In genomic region chr5:169980418-169981053, GRCh38 we compare ENCODE assay signal across 8 cellular contexts. TPM values are rescaled to one million over a fixed set of nuclear protein-coding genes. Genes with fewer than 3 reads are reported as not detected.
DNase-seq lines count a peak whose midpoint lies in the region; ATAC-seq and TF ChIP-seq lines count a peak whose summit lies in the region.

Gene INSYN2B (minus strand): TSS chr5:169980495. CDS start chr5:169883898, 96,597 bp downstream.

- TF ChIP-seq CTCF in MCF 10A (IDR thresholded peaks at IDR 0.05; ENCODE audit: unreplicated experiment) (peak; percentile 78), smooth muscle cell (IDR thresholded peaks at IDR 0.05; ENCODE audit: borderline replicate concordance, insufficient read depth, poor library complexity, severe bottlenecking) (peak; percentile 53)

- no peaks in the 10 kb centered on the region for H4K20me1 ChIP-seq in smooth muscle cell (ENCODE audit: low read depth)

- H3K27me3 ChIP-seq in iPS-20b (ENCODE audit: insufficient read depth, low read length) (peaks cover 29% of the 10 kb centered on the region), smooth muscle cell (ENCODE audit: low read depth) (peaks cover under 1% of the 10 kb centered on the region)

- H3K4me1 Mint-ChIP-seq in activated CD4-positive, alpha-beta memory T cell treated with anti-CD3 and anti-CD28 coated beads for 36 hours (ENCODE audit: low read depth), result no peaks in the 10 kb centered on the region
- H3K4me1 Mint-ChIP-seq in activated CD4-positive, alpha-beta memory T cell treated with anti-CD3 and anti-CD28 coated beads, Interleukin-2, amount 10 ng/mL, durations not matched to agents 7 days and 5 days, result peaks cover 1% of the 10 kb centered on the region
- H3K4me1 Mint-ChIP-seq in MCF 10A (ENCODE audit: insufficient read depth, unreplicated experiment), result peaks cover 24% of the 10 kb centered on the region

- CTCF ChIA-PET in activated CD4-positive, alpha-beta memory T cell treated with anti-CD3 and anti-CD28 coated beads for 36 hours (lab: Charles Lee), result interaction anchor here (0.6 to 1.8 kb wide), 10 partner anchors 9 to 1304 kb away, joined by 3 to 13 read pairs (median 4); no protein-coding TSS in a partner anchor
- CTCF ChIA-PET in activated CD4-positive, alpha-beta memory T cell treated with anti-CD3 and anti-CD28 coated beads, Interleukin-2, amount 10 ng/mL, durations not matched to agents 7 days and 5 days (lab: Charles Lee), result interaction anchor here (0.9 to 1.4 kb wide), 6 partner anchors 9 to 279 kb away, joined by 3 to 5 read pairs (median 3); no protein-coding TSS in a partner anchor
- CTCF ChIA-PET in MCF 10A (lab: Yijun Ruan, JAX), result interaction anchor here (0.6 to 3.0 kb wide), 101 partner anchors 9 to 1306 kb away, joined by 3 to 39 read pairs (median 4); partner anchors contain the start of gene SPDL1

- peak; percentile 42 for DNase-seq in activated CD4-positive, alpha-beta memory T cell treated with anti-CD3 and anti-CD28 coated beads for 36 hours
- DNase-seq in activated CD4-positive, alpha-beta memory T cell treated with anti-CD3 and anti-CD28 coated beads, Interleukin-2, amount 10 ng/mL, durations not matched to agents 7 days and 5 days, result no peak
- DNase-seq in NCI-H82 (lab: John Stamatoyannopoulos, UW) (peak; percentile 81), MCF 10A (ENCODE audit: unreplicated experiment) (peak; percentile 93), smooth muscle cell (lab: John Stamatoyannopoulos, UW; ENCODE audit: unreplicated experiment) (peak; percentile 49)

- no peaks in the 10 kb centered on the region for H3F3A ChIP-seq in smooth muscle cell (ENCODE audit: low read depth)

- H3K4me1 ChIP-seq in iPS-20b (ENCODE audit: insufficient read depth, low read length) (peaks cover 41% of the 10 kb centered on the region), smooth muscle cell (ENCODE audit: low read depth) (peaks cover 28% of the 10 kb centered on the region)

- BruUV-seq in MCF 10A (replicated peaks; lab: Mats Ljungman, UMichigan), result no TSS peak

- intact Hi-C loops in activated CD4-positive, alpha-beta memory T cell treated with anti-CD3 and anti-CD28 coated beads for 36 hours (cut with micrococcal nuclease), result loop anchor here (1.0 to 10.0 kb wide), 2 partner anchors 176 to 277 kb away; no protein-coding TSS in a partner anchor
- intact Hi-C loops in MCF 10A (cut with micrococcal nuclease), result loop anchor here (1.0 to 10.0 kb wide), 7 partner anchors 69 to 1306 kb away; no protein-coding TSS in a partner anchor

- no peaks in the 10 kb centered on the region for H3K9me3 Mint-ChIP-seq in activated CD4-positive, alpha-beta memory T cell treated with anti-CD3 and anti-CD28 coated beads for 36 hours
- no peaks in the 10 kb centered on the region for H3K9me3 Mint-ChIP-seq in activated CD4-positive, alpha-beta memory T cell treated with anti-CD3 and anti-CD28 coated beads, Interleukin-2, amount 10 ng/mL, durations not matched to agents 7 days and 5 days
- H3K9me3 Mint-ChIP-seq in MCF 10A (ENCODE audit: unreplicated experiment), result no peaks in the 10 kb centered on the region

- peak within 1 kb of the TSS; percentile 67 for H3K4me3 ChIP-seq in iPS-20b (ENCODE audit: low read length)
- peak within 1 kb of the TSS; percentile 47 for H3K4me3 ChIP-seq in smooth muscle cell

- POLR2A ChIA-PET in activated CD4-positive, alpha-beta memory T cell treated with anti-CD3 and anti-CD28 coated beads for 36 hours (lab: Charles Lee), result no interaction called here
- POLR2A ChIA-PET in activated CD4-positive, alpha-beta memory T cell treated with anti-CD3 and anti-CD28 coated beads, Interleukin-2, amount 10 ng/mL, durations not matched to agents 7 days and 5 days (lab: Charles Lee), result no interaction called here
- POLR2A ChIA-PET in MCF 10A (lab: Yijun Ruan, JAX), result interaction anchor here (0.6 to 3.2 kb wide), 6 partner anchors 230 to 400 kb away, joined by 3 to 18 read pairs (median 4); partner anchors contain the start of gene SPDL1

- H3K79me2 ChIP-seq in smooth muscle cell (ENCODE audit: low read depth), result no peaks in the 10 kb centered on the region

- H3K9ac ChIP-seq in iPS-20b (ENCODE audit: low read depth, low read length) (peak within 1 kb of the TSS; percentile 38; the same call in 1 of the 2 replicates), smooth muscle cell (ENCODE audit: low read depth) (peak within 1 kb of the TSS; percentile 4)

- ATAC-seq in HG02885 (IDR thresholded peaks at IDR 0.05; ENCODE audit: poor library complexity, unreplicated experiment) (peak; percentile 70), HG02763 (IDR thresholded peaks at IDR 0.05; ENCODE audit: unreplicated experiment) (no peak)

- H3K9me3 ChIP-seq in iPS-20b (ENCODE audit: insufficient read depth, low read depth, low read length) (no peaks in the 10 kb centered on the region), smooth muscle cell (replicated peaks; ENCODE audit: low read depth) (no peaks in the 10 kb centered on the region)

- no peaks in the 10 kb centered on the region for H3K27me3 Mint-ChIP-seq in activated CD4-positive, alpha-beta memory T cell treated with anti-CD3 and anti-CD28 coated beads for 36 hours
- H3K27me3 Mint-ChIP-seq in activated CD4-positive, alpha-beta memory T cell treated with anti-CD3 and anti-CD28 coated beads, Interleukin-2, amount 10 ng/mL, durations not matched to agents 7 days and 5 days, result no peaks in the 10 kb centered on the region
- H3K27me3 Mint-ChIP-seq in MCF 10A (ENCODE audit: insufficient read depth, unreplicated experiment), result no peaks in the 10 kb centered on the region

- no peak within 1 kb of the TSS for H3K27ac Mint-ChIP-seq in activated CD4-positive, alpha-beta memory T cell treated with anti-CD3 and anti-CD28 coated beads for 36 hours
- no peak within 1 kb of the TSS for H3K27ac Mint-ChIP-seq in activated CD4-positive, alpha-beta memory T cell treated with anti-CD3 and anti-CD28 coated beads, Interleukin-2, amount 10 ng/mL, durations not matched to agents 7 days and 5 days
- H3K27ac Mint-ChIP-seq in MCF 10A (ENCODE audit: low read depth, unreplicated experiment), result no peak within 1 kb of the TSS

- no peaks in the 10 kb centered on the region for H3K36me3 ChIP-seq in iPS-20b (ENCODE audit: insufficient read depth, low read depth, low read length)
- no peaks in the 10 kb centered on the region for H3K36me3 ChIP-seq in smooth muscle cell (ENCODE audit: low read depth)

- no peak within 1 kb of the TSS for H3K27ac ChIP-seq in iPS-20b (ENCODE audit: low read length)
- H3K27ac ChIP-seq in smooth muscle cell (ENCODE audit: low read depth), result peak within 1 kb of the TSS; percentile 12

- WGBS in smooth muscle cell (ENCODE audit: low lambda C conversion rate), result 7% methylated on average over 11 of the region's 11 CpGs

- no peak within 1 kb of the TSS for H3K4me3 Mint-ChIP-seq in activated CD4-positive, alpha-beta memory T cell treated with anti-CD3 and anti-CD28 coated beads for 36 hours
- H3K4me3 Mint-ChIP-seq in activated CD4-positive, alpha-beta memory T cell treated with anti-CD3 and anti-CD28 coated beads, Interleukin-2, amount 10 ng/mL, durations not matched to agents 7 days and 5 days, result no peak within 1 kb of the TSS
- peak within 1 kb of the TSS; percentile 69 for H3K4me3 Mint-ChIP-seq in MCF 10A (ENCODE audit: unreplicated experiment)

- H3K4me2 ChIP-seq in smooth muscle cell, result peak within 1 kb of the TSS; percentile 85

- peaks cover 25% of the 10 kb centered on the region for H3K36me3 Mint-ChIP-seq in activated CD4-positive, alpha-beta memory T cell treated with anti-CD3 and anti-CD28 coated beads for 36 hours
- peaks cover 28% of the 10 kb centered on the region for H3K36me3 Mint-ChIP-seq in activated CD4-positive, alpha-beta memory T cell treated with anti-CD3 and anti-CD28 coated beads, Interleukin-2, amount 10 ng/mL, durations not matched to agents 7 days and 5 days (ENCODE audit: low read depth)
- no peaks in the 10 kb centered on the region for H3K36me3 Mint-ChIP-seq in MCF 10A (ENCODE audit: insufficient read depth, unreplicated experiment)

- H2AFZ ChIP-seq in smooth muscle cell (ENCODE audit: low read depth), result peak within 1 kb of the TSS; percentile 60

RNA-seq across cellular contexts. Expression of gene INSYN2B, which starts in this region (rescaled TPM):
- total RNA-seq in activated CD4-positive, alpha-beta memory T cell treated with anti-CD3 and anti-CD28 coated beads for 36 hours, result not detected
- not detected for total RNA-seq in activated CD4-positive, alpha-beta memory T cell treated with anti-CD3 and anti-CD28 coated beads, Interleukin-2, amount 10 ng/mL, durations not matched to agents 7 days and 5 days
- total RNA-seq in MCF 10A (2022), result 0.19 and 0.49 TPM in 2 replicates
- total RNA-seq in smooth muscle cell, result 13.8 and 16.8 TPM in 2 replicates
- polyA plus RNA-seq in smooth muscle cell, result 1.8 and 2.7 TPM in 2 replicates

Comparison
In these comparisons a context has a peak if more than half of its experiments do, and no peak if none do; other contexts are left out.
1. Peak in DNase-seq in activated CD4-positive, alpha-beta memory T cell treated with anti-CD3 and anti-CD28 coated beads for 36 hours; RNA of the gene not detected or under 1 TPM.
2. Peak in DNase-seq in MCF 10A; RNA of the gene not detected or under 1 TPM.